8 cellular contexts compared by ENCODE assay signal in the genomic region with DNA sequence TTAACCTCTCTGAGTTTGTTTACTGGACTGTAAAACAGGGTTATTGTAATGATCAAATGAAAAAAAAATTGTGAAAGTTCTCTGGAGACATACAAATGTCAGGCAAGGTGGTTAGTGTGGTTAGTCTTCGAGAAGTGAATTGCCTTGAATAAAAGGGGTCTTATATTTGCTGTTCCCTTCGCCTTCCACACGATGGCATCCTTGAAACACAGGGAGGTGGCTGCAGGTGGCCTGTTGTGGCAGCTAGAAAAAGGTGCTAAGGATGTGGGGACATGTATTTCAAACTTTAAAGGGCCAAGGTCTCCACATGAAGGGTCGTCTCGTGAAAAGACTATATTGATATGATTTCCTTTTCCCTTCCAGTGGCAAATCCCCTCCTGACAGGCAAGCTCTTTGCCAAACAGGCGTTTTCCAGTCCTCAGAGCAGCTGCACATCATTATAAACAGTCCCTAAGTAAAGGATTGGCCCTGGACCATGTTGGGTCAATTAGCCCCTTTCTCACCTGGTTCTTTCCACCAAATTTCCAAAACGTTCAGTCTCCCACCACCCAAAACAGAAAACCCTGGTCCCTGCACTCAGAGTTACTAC.
A peak's percentile ranks its signal among the peaks of the same experiment; 100 is the strongest.
DNase-seq lines count a peak whose midpoint lies in the region; ATAC-seq and TF ChIP-seq lines count a peak whose summit lies in the region.

No MANE protein-coding gene starts in this region.

- peak; percentile 58 for DNase-seq in EL
- DNase-seq in HuH-7 (ENCODE audit: low spot score): peak; percentile 51
- peak; percentile 55 for DNase-seq in astrocyte of the cerebellum (ENCODE audit: low read depth)
- DNase-seq in left kidney (ENCODE audit: low read depth, low spot score): peak; percentile 84
- DNase-seq in stimulated activated naive CD8-positive, alpha-beta T cell treated with anti-CD3 and anti-CD28 coated beads, Interleukin-15, amount 100 ng/mL, for 72 hours: peak; percentile 68 to 72
- no peak for DNase-seq in hepatic stellate cell (ENCODE audit: low spot score)

- no peak overlapping the region for H3K4me3 Mint-ChIP-seq in stimulated activated naive CD8-positive, alpha-beta T cell treated with anti-CD3 and anti-CD28 coated beads, Interleukin-15, amount 100 ng/mL, for 72 hours

- no peak overlapping the region for H3K4me2 ChIP-seq in SU-DHL-6 (ENCODE audit: low read depth, low read length, poor library complexity, severe bottlenecking)

- peaks cover 54% of the 10 kb centered on the region for H3K4me1 Mint-ChIP-seq in stimulated activated naive CD8-positive, alpha-beta T cell treated with anti-CD3 and anti-CD28 coated beads, Interleukin-15, amount 100 ng/mL, for 72 hours

- H3K27ac ChIP-seq in SU-DHL-6 (ENCODE audit: low read depth, low read length): no peak overlapping the region

- no peaks in the 10 kb centered on the region for H4K20me1 ChIP-seq in SU-DHL-6 (ENCODE audit: low read depth, low read length)

- no peak overlapping the region for H2AFZ ChIP-seq in SU-DHL-6 (ENCODE audit: low read depth, low read length, severe bottlenecking)

- no peak overlapping the region for H3K27ac Mint-ChIP-seq in stimulated activated naive CD8-positive, alpha-beta T cell treated with anti-CD3 and anti-CD28 coated beads, Interleukin-15, amount 100 ng/mL, for 72 hours

- peak; percentile 19 for ATAC-seq in stimulated activated naive CD8-positive, alpha-beta T cell treated with anti-CD3 and anti-CD28 coated beads, Interleukin-15, amount 100 ng/mL, for 72 hours
- no peak for ATAC-seq in GM19397 (IDR thresholded peaks at IDR 0.05; ENCODE audit: unreplicated experiment)

- H3K27me3 ChIP-seq in SU-DHL-6 (ENCODE audit: low read length): no peaks in the 10 kb centered on the region

- peak; percentile 39 for TF ChIP-seq CTCF in SU-DHL-6 (IDR thresholded peaks at IDR 0.05; ENCODE audit: insufficient read depth, low read length, poor library complexity, severe bottlenecking)
- peak; percentile 81 for TF ChIP-seq CTCF in astrocyte of the cerebellum (IDR thresholded peaks at IDR 0.05; ENCODE audit: low read depth, low read length, missing control alignments)

- no peaks in the 10 kb centered on the region for H3K9me3 Mint-ChIP-seq in stimulated activated naive CD8-positive, alpha-beta T cell treated with anti-CD3 and anti-CD28 coated beads, Interleukin-15, amount 100 ng/mL, for 72 hours

- in situ Hi-C loops in astrocyte of the cerebellum (cut with HindIII; ENCODE audit: low sequenced_read_pairs): no loop called here

- no peak overlapping the region for H3K9ac ChIP-seq in SU-DHL-6 (ENCODE audit: low read length)

- H3K79me2 ChIP-seq in SU-DHL-6 (ENCODE audit: insufficient read depth, low read length): no peaks in the 10 kb centered on the region

- no peaks in the 10 kb centered on the region for H3K9me3 ChIP-seq in SU-DHL-6 (ENCODE audit: insufficient read depth, low read length)

- no peaks in the 10 kb centered on the region for H3K27me3 Mint-ChIP-seq in stimulated activated naive CD8-positive, alpha-beta T cell treated with anti-CD3 and anti-CD28 coated beads, Interleukin-15, amount 100 ng/mL, for 72 hours

- H3K36me3 ChIP-seq in SU-DHL-6 (ENCODE audit: low read length): no peaks in the 10 kb centered on the region

- no peak overlapping the region for H3K4me3 ChIP-seq in SU-DHL-6 (ENCODE audit: insufficient read depth, low read length, poor library complexity, severe bottlenecking)
- H3K4me3 ChIP-seq in astrocyte of the cerebellum (ENCODE audit: low read depth, low read length): no peak overlapping the region

- H3F3A ChIP-seq in SU-DHL-6 (ENCODE audit: insufficient read depth): no peaks in the 10 kb centered on the region

- H3K9me2 ChIP-seq in SU-DHL-6 (replicated peaks; ENCODE audit: insufficient read depth, low read length): no peaks in the 10 kb centered on the region
